ENCODE assay signal across 16 cellular contexts in the genomic region with DNA sequence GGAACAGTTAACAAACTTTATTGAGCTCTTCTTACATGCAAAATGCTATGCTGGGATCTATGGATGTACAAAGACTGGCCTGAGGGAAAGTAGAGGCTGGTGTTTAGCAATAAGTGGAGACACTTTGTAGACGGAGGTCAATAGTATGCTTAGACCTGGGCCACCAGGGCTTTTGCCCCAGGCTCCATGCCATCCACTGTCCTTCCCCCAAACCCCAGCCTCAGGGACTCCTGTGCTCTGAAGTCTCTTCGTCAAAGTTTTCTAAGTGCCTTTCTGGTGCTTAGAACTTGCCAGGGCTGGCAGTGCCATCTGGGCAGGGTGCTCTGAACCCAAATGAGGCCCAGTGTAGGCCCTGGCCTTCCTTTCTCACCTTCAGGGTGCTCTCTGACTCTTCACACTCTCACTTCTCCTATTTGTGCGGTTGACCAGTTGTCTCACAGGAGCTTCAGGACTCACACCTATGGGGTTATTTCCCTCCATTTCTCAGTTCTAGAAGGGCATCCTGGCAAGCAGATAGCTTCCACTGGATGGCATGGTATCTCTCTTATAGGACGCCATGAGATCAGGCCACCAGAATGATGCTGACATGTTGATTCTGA. TPM values are rescaled to one million over a fixed set of nuclear protein-coding genes. Genes with fewer than 3 reads are reported as not detected.
A peak's percentile ranks its signal among the peaks of the same experiment; 100 is the strongest.
DNase-seq lines count a peak whose midpoint lies in the region; ATAC-seq and TF ChIP-seq lines count a peak whose summit lies in the region.
"Had no signal": no experiment of that assay in that cellular context is flagged by ENCODE, and none has a peak within 500 bp of the region (broad histone marks: within the 10 kb centered on the region; RNA-seq: fewer than 3 reads in every experiment).

No MANE protein-coding gene starts in this region.

- TF ChIP-seq CTCF in osteoblast (IDR thresholded peaks at IDR 0.05; ENCODE audit: extremely low read depth, low read depth, low read length) (no peak), GM10266 (IDR thresholded peaks at IDR 0.05; ENCODE audit: control insufficient read depth, insufficient read depth, low read depth, missing control alignments) (no peak)

- H3K36me3 ChIP-seq in osteoblast (ENCODE audit: insufficient read depth, low read length) = no peaks in the 10 kb centered on the region
- H3K36me3 ChIP-seq: breast epithelium, Peyer's patch had no signal

- no peak overlapping the region for H3K27ac ChIP-seq in osteoblast (ENCODE audit: low read depth, low read length)
- H3K27ac ChIP-seq: breast epithelium, parathyroid adenoma, Peyer's patch had no signal

- H3K4me1 ChIP-seq in osteoblast (ENCODE audit: insufficient read depth, low read length) = no peaks in the 10 kb centered on the region
- H3K4me1 ChIP-seq: breast epithelium, parathyroid adenoma, Peyer's patch had no signal

- no peaks in the 10 kb centered on the region for H3K36me3 Mint-ChIP-seq in T-helper 17 cell (ENCODE audit: low read depth)
- no peaks in the 10 kb centered on the region for H3K36me3 Mint-ChIP-seq in activated CD8-positive, alpha-beta T cell treated with anti-CD3 and anti-CD28 coated beads, Interleukin-2, amount 10 ng/mL, durations not matched to agents 7 days and 5 days (ENCODE audit: low read depth)
- H3K36me3 Mint-ChIP-seq: activated naive CD8-positive, alpha-beta T cell treated with anti-CD3 and anti-CD28 coated beads for 36 hours had no signal

- H4K20me1 ChIP-seq in osteoblast (ENCODE audit: insufficient read depth, low read length) = no peaks in the 10 kb centered on the region

- no peaks in the 10 kb centered on the region for H3K79me2 ChIP-seq in osteoblast (ENCODE audit: insufficient read depth, low read length)
- H3K79me2 ChIP-seq: parathyroid adenoma had no signal

- no peaks in the 10 kb centered on the region for H3K9me3 Mint-ChIP-seq in activated CD8-positive, alpha-beta T cell treated with anti-CD3 and anti-CD28 coated beads, Interleukin-2, amount 10 ng/mL, durations not matched to agents 7 days and 5 days (ENCODE audit: insufficient read depth)

- H3K4me1 Mint-ChIP-seq in T-helper 17 cell = no peaks in the 10 kb centered on the region
- H3K4me1 Mint-ChIP-seq in activated CD8-positive, alpha-beta T cell treated with anti-CD3 and anti-CD28 coated beads, Interleukin-2, amount 10 ng/mL, durations not matched to agents 7 days and 5 days (ENCODE audit: low read depth) = no peaks in the 10 kb centered on the region
- H3K4me1 Mint-ChIP-seq: activated naive CD8-positive, alpha-beta T cell treated with anti-CD3 and anti-CD28 coated beads for 36 hours had no signal

- H3K27ac Mint-ChIP-seq in T-helper 17 cell = no peak overlapping the region
- H3K27ac Mint-ChIP-seq in activated CD8-positive, alpha-beta T cell treated with anti-CD3 and anti-CD28 coated beads, Interleukin-2, amount 10 ng/mL, durations not matched to agents 7 days and 5 days = no peak overlapping the region
- H3K27ac Mint-ChIP-seq: activated naive CD8-positive, alpha-beta T cell treated with anti-CD3 and anti-CD28 coated beads for 36 hours had no signal

- POLR2A ChIA-PET in activated CD8-positive, alpha-beta T cell treated with anti-CD3 and anti-CD28 coated beads, Interleukin-2, amount 10 ng/mL, durations not matched to agents 7 days and 5 days (lab: Charles Lee) = no interaction called here

- DNase-seq in osteoblast (ENCODE audit: insufficient read length, low spot score, missing footprints) (peak; percentile 62), GM10266 (ENCODE audit: extremely low spot score) (no peak), UCSD-AML1 (lab: John Stamatoyannopoulos, UW; ENCODE audit: unreplicated experiment) (no peak), T-helper 17 cell (no peak)
- no peak for DNase-seq in activated CD8-positive, alpha-beta T cell treated with anti-CD3 and anti-CD28 coated beads, Interleukin-2, amount 10 ng/mL, durations not matched to agents 7 days and 5 days
- DNase-seq: activated CD4-positive, alpha-beta T cell treated with anti-CD3 and anti-CD28 coated beads for 4 hours; activated naive CD8-positive, alpha-beta T cell treated with anti-CD3 and anti-CD28 coated beads for 36 hours; NCI-H2029 treated with DMSO at 0.1 percent for 48 hours; NCI-H524; Peyer's patch; substantia nigra had no signal

- H3K27me3 ChIP-seq in osteoblast (ENCODE audit: insufficient read depth, low read length) = no peaks in the 10 kb centered on the region
- H3K27me3 ChIP-seq: breast epithelium, Peyer's patch had no signal

- no peak overlapping the region for H3K4me3 Mint-ChIP-seq in T-helper 17 cell
- no peak overlapping the region for H3K4me3 Mint-ChIP-seq in activated CD8-positive, alpha-beta T cell treated with anti-CD3 and anti-CD28 coated beads, Interleukin-2, amount 10 ng/mL, durations not matched to agents 7 days and 5 days
- H3K4me3 Mint-ChIP-seq: activated naive CD8-positive, alpha-beta T cell treated with anti-CD3 and anti-CD28 coated beads for 36 hours had no signal

- H3K9me3 ChIP-seq in osteoblast (ENCODE audit: low read depth, low read length) = no peaks in the 10 kb centered on the region
- no peaks in the 10 kb centered on the region for H3K9me3 ChIP-seq in T-helper 17 cell (ENCODE audit: control insufficient read depth, low read length, poor library complexity, severe bottlenecking)
- H3K9me3 ChIP-seq: breast epithelium, Peyer's patch had no signal

- H3K4me2 ChIP-seq in osteoblast (ENCODE audit: insufficient read depth, low read length) = no peak overlapping the region

- H2AFZ ChIP-seq in osteoblast (ENCODE audit: low read length) = no peak overlapping the region
- H2AFZ ChIP-seq: parathyroid adenoma had no signal

- no peak overlapping the region for H3K4me3 ChIP-seq in osteoblast (ENCODE audit: insufficient read depth, low read length)
- H3K4me3 ChIP-seq: breast epithelium, Peyer's patch had no signal

- peaks cover 28% of the 10 kb centered on the region for H3K27me3 Mint-ChIP-seq in T-helper 17 cell
- no peaks in the 10 kb centered on the region for H3K27me3 Mint-ChIP-seq in activated CD8-positive, alpha-beta T cell treated with anti-CD3 and anti-CD28 coated beads, Interleukin-2, amount 10 ng/mL, durations not matched to agents 7 days and 5 days (ENCODE audit: low read depth)

- CTCF ChIA-PET in activated CD8-positive, alpha-beta T cell treated with anti-CD3 and anti-CD28 coated beads, Interleukin-2, amount 10 ng/mL, durations not matched to agents 7 days and 5 days (lab: Charles Lee) = interaction anchor here (1.4 kb wide), 1 partner anchor 24 kb away, joined by 3 read pairs; no protein-coding TSS in a partner anchor

- ATAC-seq in GM18858 (IDR thresholded peaks at IDR 0.05; ENCODE audit: unreplicated experiment) (peak; percentile 92), GM21526 (IDR thresholded peaks at IDR 0.05; ENCODE audit: low FRiP score, unreplicated experiment) (peak; percentile 79), HG03108 (IDR thresholded peaks at IDR 0.05; ENCODE audit: unreplicated experiment) (peak; percentile 64), T-helper 17 cell (no peak)
- no peak for ATAC-seq in activated CD8-positive, alpha-beta T cell treated with anti-CD3 and anti-CD28 coated beads, Interleukin-2, amount 10 ng/mL, durations not matched to agents 7 days and 5 days

RNA-seq across cellular contexts. Expression of gene KCNAB1, which starts 21.8 kb away (rescaled TPM):
- total RNA-seq in osteoblast = under 0.01 and 0.36 TPM in 2 replicates
- under 1 TPM in 1 of 2 donors, not detected in 1; 0.26 TPM for total RNA-seq in T-helper 17 cell
- total RNA-seq in activated CD8-positive, alpha-beta T cell treated with anti-CD3 and anti-CD28 coated beads, Interleukin-2, amount 10 ng/mL, durations not matched to agents 7 days and 5 days = under 1 TPM in 1 of 2 experiments, not detected in 1; 0.08 TPM
- total RNA-seq: activated naive CD8-positive, alpha-beta T cell treated with anti-CD3 and anti-CD28 coated beads for 36 hours had no signal

Comparison
In these comparisons a context has a peak if more than half of its experiments do, and no peak if none do; other contexts are left out.
1. ATAC-seq: peak in GM18858 (single experiment), GM21526 (single experiment) and HG03108 (single experiment); none in T-helper 17 cell (single experiment) and activated CD8-positive, alpha-beta T cell treated with anti-CD3 and anti-CD28 coated beads, Interleukin-2, amount 10 ng/mL, durations not matched to agents 7 days and 5 days (single experiment).